Comparison of ENCODE assay signal across 8 cellular contexts in genomic region chr1:154608522-154609294, GRCh38. TPM values are rescaled to one million over a fixed set of nuclear protein-coding genes. Genes with fewer than 3 reads are reported as not detected.
DNase-seq lines count a peak whose midpoint lies in the region; ATAC-seq, FAIRE-seq and TF ChIP-seq lines count a peak whose summit lies in the region.

No MANE protein-coding gene starts in this region.

- H3K27me3 ChIP-seq in lung (ENCODE audit: control insufficient read depth, insufficient read depth): no peaks in the 10 kb centered on the region

- H3K9me3 Mint-ChIP-seq in activated CD4-positive, alpha-beta memory T cell treated with anti-CD3 and anti-CD28 coated beads for 36 hours: no peaks in the 10 kb centered on the region
- no peaks in the 10 kb centered on the region for H3K9me3 Mint-ChIP-seq in stimulated activated memory B cell treated with anti-CD40 and anti-IgM and Interleukin-4, amounts not matched to agents 10 μg/mL and 1 μg/mL and 100 μg/mL, for 72 hours

- H3K4me1 ChIP-seq in A549 (peaks cover 29% of the 10 kb centered on the region), lung (ENCODE audit: control insufficient read depth in 2 of 2, insufficient read depth in 2 of 2, low read length in 2 of 2) (peaks cover 9 to 16% of the 10 kb centered on the region in 2 donors)

- TF ChIP-seq RAD21 in A549 (conservative IDR thresholded peaks at IDR 0.05 in 1 of 2, IDR thresholded peaks at IDR 0.05 in 1 of 2): no peak

- peak overlapping the region; percentile 98 for H3K27ac Mint-ChIP-seq in activated CD4-positive, alpha-beta memory T cell treated with anti-CD3 and anti-CD28 coated beads for 36 hours
- peak overlapping the region; percentile 95 for H3K27ac Mint-ChIP-seq in stimulated activated memory B cell treated with anti-CD40 and anti-IgM and Interleukin-4, amounts not matched to agents 10 μg/mL and 1 μg/mL and 100 μg/mL, for 72 hours

- POLR2A ChIA-PET in A549 (lab: Yijun Ruan, JAX): interaction anchor here (0.6 to 1.2 kb wide), 8 partner anchors 11 to 347 kb away, joined by 3 to 8 read pairs (median 4); partner anchors contain the start of genes CHRNB2 and PBXIP1
- POLR2A ChIA-PET in activated CD4-positive, alpha-beta memory T cell treated with anti-CD3 and anti-CD28 coated beads for 36 hours (lab: Charles Lee): interaction anchor here (0.5 to 2.5 kb wide), 2 partner anchors 18 to 147 kb away, joined by 3 to 11 read pairs; no protein-coding TSS in a partner anchor

- H3K4me1 Mint-ChIP-seq in activated CD4-positive, alpha-beta memory T cell treated with anti-CD3 and anti-CD28 coated beads for 36 hours (ENCODE audit: low read depth): peaks cover 65% of the 10 kb centered on the region
- H3K4me1 Mint-ChIP-seq in stimulated activated memory B cell treated with anti-CD40 and anti-IgM and Interleukin-4, amounts not matched to agents 10 μg/mL and 1 μg/mL and 100 μg/mL, for 72 hours: peaks cover 65% of the 10 kb centered on the region

- no peak for TF ChIP-seq CTCF in A549 (IDR thresholded peaks at IDR 0.05)
- TF ChIP-seq CTCF in lung (IDR thresholded peaks at IDR 0.05; ENCODE audit: control extremely low read depth, extremely low read depth): no peak

- H3K36me3 ChIP-seq in lung (ENCODE audit: control insufficient read depth in 2 of 2, insufficient read depth in 2 of 2, low read length in 2 of 2): no peaks in the 10 kb centered on the region

- intact Hi-C loops in activated CD4-positive, alpha-beta memory T cell treated with anti-CD3 and anti-CD28 coated beads for 36 hours (cut with micrococcal nuclease): loop anchor here (1.0 to 5.0 kb wide), 7 partner anchors 19 to 394 kb away; partner anchors contain the start of genes IL6R, PMVK and ZBTB7B

- H3K27ac ChIP-seq in A549: peak overlapping the region; percentile 93 to 99
- H3K27ac ChIP-seq in lung (ENCODE audit: low read depth in 1 of 2, low read length in 1 of 2): peak overlapping the region; percentile 96

- no peaks in the 10 kb centered on the region for H3K9me3 ChIP-seq in A549
- no peaks in the 10 kb centered on the region for H3K9me3 ChIP-seq in lung (ENCODE audit: control insufficient read depth in 2 of 2, insufficient read depth in 1 of 2, low read length in 1 of 2)

- 12% methylated on average over 22 of the region's 31 CpGs for WGBS in A549 (ENCODE audit: missing lambda C conversion rate)
- 6 to 8% methylated on average over 30 to 31 of the region's 31 CpGs for WGBS in lung, 2 donors

- H3K4me2 ChIP-seq in A549: peak overlapping the region; percentile 90

- no peaks in the 10 kb centered on the region for H3K27me3 Mint-ChIP-seq in activated CD4-positive, alpha-beta memory T cell treated with anti-CD3 and anti-CD28 coated beads for 36 hours
- H3K27me3 Mint-ChIP-seq in stimulated activated memory B cell treated with anti-CD40 and anti-IgM and Interleukin-4, amounts not matched to agents 10 μg/mL and 1 μg/mL and 100 μg/mL, for 72 hours: no peaks in the 10 kb centered on the region

- H3K4me3 ChIP-seq in A549: peak overlapping the region; percentile 69
- H3K4me3 ChIP-seq in lung: peak overlapping the region; percentile 60

- ATAC-seq in A549 (peak in 1 of 2 experiments; percentile 74; a peak in 3 of 6 replicates), lung (ENCODE audit: insufficient read depth, low FRiP score) (no peak)
- peak; percentile 35 for ATAC-seq in stimulated activated memory B cell treated with anti-CD40 and anti-IgM and Interleukin-4, amounts not matched to agents 10 μg/mL and 1 μg/mL and 100 μg/mL, for 72 hours

- H3K36me3 Mint-ChIP-seq in activated CD4-positive, alpha-beta memory T cell treated with anti-CD3 and anti-CD28 coated beads for 36 hours: peaks cover 24% of the 10 kb centered on the region
- peaks cover 16% of the 10 kb centered on the region for H3K36me3 Mint-ChIP-seq in stimulated activated memory B cell treated with anti-CD40 and anti-IgM and Interleukin-4, amounts not matched to agents 10 μg/mL and 1 μg/mL and 100 μg/mL, for 72 hours

- peak; percentile 22 to 52 for DNase-seq in A549 (ENCODE audit: low read depth in 1 of 2, low spot score in 1 of 2)
- DNase-seq in NCI-H2196 treated with DMSO at 0.1 percent for 48 hours (lab: John Stamatoyannopoulos, UW; ENCODE audit: unreplicated experiment): peak; percentile 36
- DNase-seq in activated CD4-positive, alpha-beta memory T cell treated with anti-CD3 and anti-CD28 coated beads for 36 hours: peak; percentile 59
- DNase-seq in effector CD8-positive, alpha-beta T cell (lab: John Stamatoyannopoulos, UW): peak; percentile 20
- peak; percentile 30 for DNase-seq in lung (ENCODE audit: low spot score)
- no peak for DNase-seq in NCI-H226

- no peak for FAIRE-seq in A549 (lab: Jason Lieb, UNC)

- H3K4me3 Mint-ChIP-seq in activated CD4-positive, alpha-beta memory T cell treated with anti-CD3 and anti-CD28 coated beads for 36 hours: peak overlapping the region; percentile 90
- peak overlapping the region; percentile 92 for H3K4me3 Mint-ChIP-seq in stimulated activated memory B cell treated with anti-CD40 and anti-IgM and Interleukin-4, amounts not matched to agents 10 μg/mL and 1 μg/mL and 100 μg/mL, for 72 hours

- CTCF ChIA-PET in A549 (lab: Yijun Ruan, JAX): interaction anchor here (0.6 to 1.7 kb wide), 2 partner anchors 33 to 129 kb away, joined by 3 to 4 read pairs; no protein-coding TSS in a partner anchor
- CTCF ChIA-PET in activated CD4-positive, alpha-beta memory T cell treated with anti-CD3 and anti-CD28 coated beads for 36 hours (lab: Charles Lee): interaction anchor here (0.6 to 2.7 kb wide), 5 partner anchors 18 to 335 kb away, joined by 3 to 10 read pairs (median 4); no protein-coding TSS in a partner anchor

- no peak for TF ChIP-seq EP300 in A549 (IDR thresholded peaks at IDR 0.05)

- TF ChIP-seq POLR2A in A549 (IDR thresholded peaks at IDR 0.05; ENCODE audit: low read length): no peak
- TF ChIP-seq POLR2A in GM19193 (IDR thresholded peaks at IDR 0.05; ENCODE audit: extremely low read depth, insufficient read depth, insufficient read length): peak; percentile 16

TF ChIP-seq in A549, 52 proteins besides CTCF, POLR2A, EP300 and RAD21:
- TF ChIP-seq MAX (IDR thresholded peaks at IDR 0.05) (0 out of 2 replicates have a peak, but pooled peaks have one; percentile 4), MAFK (IDR thresholded peaks at IDR 0.05; ENCODE audit: partially characterized antibody) (no peak), PBX3 (IDR thresholded peaks at IDR 0.05) (no peak), MAZ (IDR thresholded peaks at IDR 0.05; ENCODE audit: borderline replicate concordance, low read depth, low read length) (no peak)

RNA-seq across cellular contexts. Expression of gene ADAR, which starts 0.7 kb away (rescaled TPM):
- polyA plus RNA-seq in A549 (2011; rRNA removed) (170 and 171 TPM in 2 replicates), A549 (2017; fragmentation: RNase III; extraction: RNeasy Plus Mini Kit Qiagen cat#74134 plus additional on column Dnase treatment) (71.7 to 76.1 TPM (median 76.0 TPM) in 3 replicates), lung (10 to 100 TPM; 27.1 to 73.4 TPM)
- 55.4 and 62.7 TPM in 2 replicates for polyA plus RNA-seq in A549 (2012; cell fraction: cytosol; rRNA removed)
- polyA plus RNA-seq in A549 (2012; cell fraction: nucleus; rRNA removed): 90.0 and 104 TPM in 2 replicates
- 264 and 283 TPM in 2 replicates for polyA minus RNA-seq in A549 (2011; rRNA and poly(A)+ RNA removed)
- 100 to 1,000 TPM; 270 to 289 TPM for total RNA-seq in activated CD4-positive, alpha-beta memory T cell treated with anti-CD3 and anti-CD28 coated beads for 36 hours
- 100 to 1,000 TPM; 140 to 141 TPM for total RNA-seq in lung

RNA-seq across cellular contexts. Expression of gene CHRNB2, which starts 41.1 kb away (rescaled TPM):
- polyA plus RNA-seq in A549 (2011; rRNA removed): 0.21 and 0.36 TPM in 2 replicates
- 0.17 and 0.30 TPM in 2 replicates for polyA plus RNA-seq in A549 (2012; cell fraction: cytosol; rRNA removed)
- polyA plus RNA-seq in A549 (2012; cell fraction: nucleus; rRNA removed): 0.43 and 0.52 TPM in 2 replicates
- polyA plus RNA-seq in A549 (2017; fragmentation: RNase III; extraction: RNeasy Plus Mini Kit Qiagen cat#74134 plus additional on column Dnase treatment): 0.21 to 0.28 TPM (median 0.25 TPM) in 3 replicates
- polyA minus RNA-seq in A549 (2011; rRNA and poly(A)+ RNA removed): 0.66 and 0.97 TPM in 2 replicates
- total RNA-seq in activated CD4-positive, alpha-beta memory T cell treated with anti-CD3 and anti-CD28 coated beads for 36 hours: not detected
- total RNA-seq in lung: under 1 TPM; 0.09 to 0.21 TPM
- under 1 TPM; 0.06 to 0.07 TPM for polyA plus RNA-seq in lung

RNA-seq across cellular contexts. Expression of gene UBE2Q1, which starts 50.2 kb away (rescaled TPM):
- polyA plus RNA-seq in A549 (2011; rRNA removed) (17.6 and 26.6 TPM in 2 replicates), A549 (2017; fragmentation: RNase III; extraction: RNeasy Plus Mini Kit Qiagen cat#74134 plus additional on column Dnase treatment) (41.9 to 49.7 TPM (median 47.2 TPM) in 3 replicates), lung (10 to 100 TPM; 34.3 to 47.9 TPM)
- 7.9 and 10.6 TPM in 2 replicates for polyA plus RNA-seq in A549 (2012; cell fraction: cytosol; rRNA removed)
- 5.3 and 11.3 TPM in 2 replicates for polyA plus RNA-seq in A549 (2012; cell fraction: nucleus; rRNA removed)
- 12.5 and 20.9 TPM in 2 replicates for polyA minus RNA-seq in A549 (2011; rRNA and poly(A)+ RNA removed)
- total RNA-seq in activated CD4-positive, alpha-beta memory T cell treated with anti-CD3 and anti-CD28 coated beads for 36 hours: 10 to 100 TPM; 82.5 to 86.2 TPM
- 10 to 100 TPM; 38.6 to 87.3 TPM for total RNA-seq in lung
